21 cellular contexts compared by ENCODE assay signal in the genomic region with DNA sequence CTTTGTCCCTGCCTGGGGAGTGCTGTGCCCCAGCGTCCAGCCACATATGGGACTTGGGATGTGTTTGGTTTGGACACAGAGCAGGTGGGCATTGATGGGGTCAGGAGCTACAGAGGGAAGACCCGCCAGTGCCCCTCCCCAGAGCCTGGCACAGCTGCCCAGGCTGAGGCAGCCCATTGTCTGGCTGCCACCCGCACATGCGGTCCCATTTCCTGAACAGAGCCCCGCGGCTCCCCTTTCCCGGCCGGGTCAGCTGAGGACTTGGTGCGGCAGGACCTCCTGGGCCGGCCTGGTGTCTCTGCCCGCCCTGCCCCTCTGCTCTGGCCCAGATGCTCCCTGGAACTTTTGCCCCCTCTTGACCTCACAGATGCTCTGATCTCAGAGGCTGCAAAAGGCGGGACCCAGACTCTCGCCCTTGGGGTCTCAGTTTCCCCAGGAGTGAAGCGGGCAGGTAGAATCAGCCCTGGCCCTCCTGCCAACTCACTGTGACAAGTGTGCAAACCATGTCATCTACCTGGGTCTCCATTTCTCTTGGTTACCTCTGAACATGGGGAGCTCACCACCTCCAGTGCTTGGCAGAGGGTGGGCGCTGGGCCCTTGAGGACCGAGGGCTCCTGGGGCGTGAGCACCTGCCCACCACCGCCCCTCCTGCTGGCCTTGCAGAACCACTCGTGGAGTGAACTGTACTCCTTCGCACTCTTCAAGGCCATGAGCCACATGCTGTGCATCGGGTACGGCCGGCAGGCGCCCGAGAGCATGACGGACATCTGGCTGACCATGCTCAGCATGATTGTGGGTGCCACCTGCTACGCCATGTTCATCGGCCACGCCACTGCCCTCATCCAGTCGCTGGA. TPM values are rescaled to one million over a fixed set of nuclear protein-coding genes. Genes with fewer than 3 reads are reported as not detected.
DNase-seq lines count a peak whose midpoint lies in the region; ATAC-seq, FAIRE-seq and TF ChIP-seq lines count a peak whose summit lies in the region.
"Had no signal": no experiment of that assay in that cellular context is flagged by ENCODE, and none has a peak within 500 bp of the region (broad histone marks: within the 10 kb centered on the region; RNA-seq: fewer than 3 reads in every experiment).

No MANE protein-coding gene starts in this region.

- H3K27ac ChIP-seq in BLaER1 (peak overlapping the region; percentile 85; the same call in 1 of the 2 replicates), K562 (ENCODE audit: extremely low read depth, low read depth, low read length) (no peak overlapping the region)
- H3K27ac ChIP-seq in CD4-positive, alpha-beta T cell (ENCODE audit: low read depth, low read length) = no peak overlapping the region
- H3K27ac ChIP-seq: C4-2B, PC-9, RWPE1 had no signal

- H3K4me3 ChIP-seq in BLaER1 = no peak overlapping the region
- no peak overlapping the region for H3K4me3 ChIP-seq in K562
- H3K4me3 ChIP-seq: PC-9 had no signal

- H3K9me3 ChIP-seq in BLaER1 (peaks cover 7% of the 10 kb centered on the region; the same call in 1 of the 2 replicates), K562 (replicated peaks; ENCODE audit: control insufficient read depth, insufficient read depth, low read depth, low read length) (no peaks in the 10 kb centered on the region; the same call in 1 of the 2 replicates)
- no peaks in the 10 kb centered on the region for H3K9me3 ChIP-seq in CD4-positive, alpha-beta T cell (ENCODE audit: control insufficient read depth, low read length)

- H3K4me2 ChIP-seq in BLaER1 (peak overlapping the region; percentile 91; the same call in 1 of the 2 replicates), K562 (ENCODE audit: insufficient read depth, low read length) (no peak overlapping the region)
- H3K4me2 ChIP-seq: PC-9 had no signal

- no peak for TF ChIP-seq CTCF in K562 (IDR thresholded peaks at IDR 0.05 in 2 of 3, conservative IDR thresholded peaks at IDR 0.05 in 1 of 3; ENCODE audit: insufficient read depth in 2 of 3, low read depth in 1 of 3, low read length in 3 of 3)
- TF ChIP-seq CTCF in CD4-positive, alpha-beta T cell (IDR thresholded peaks at IDR 0.05) = no peak

- CTCF ChIA-PET in K562 (lab: Yijun Ruan, JAX; ENCODE audit: low intra/inter-chr PET ratio) = no interaction called here
- CTCF ChIA-PET in CD4-positive, alpha-beta T cell (lab: Charles Lee) = no interaction called here

- H3K9me3 Mint-ChIP-seq in CD4-positive, alpha-beta T cell = no peaks in the 10 kb centered on the region

- no peak for TF ChIP-seq RAD21 in K562 (CRISPR knock-in tag; conservative IDR thresholded peaks at IDR 0.05 in 1 of 2, IDR thresholded peaks at IDR 0.05 in 1 of 2)

- H3K4me1 ChIP-seq in BLaER1 = peaks cover 52% of the 10 kb centered on the region
- H3K4me1 ChIP-seq in K562 (replicated peaks in 1 of 2; ENCODE audit: control insufficient read depth in 2 of 2, insufficient read depth in 2 of 2, low read length in 2 of 2) = peaks cover 17 to 72% of the 10 kb centered on the region in 2 experiments

- H3K9me1 ChIP-seq in K562 (ENCODE audit: control insufficient read depth, insufficient read depth, low read length) = no peaks in the 10 kb centered on the region

- ATAC-seq in K562 = no peak
- no peak for ATAC-seq in HG02973 (IDR thresholded peaks at IDR 0.05; ENCODE audit: unreplicated experiment)
- ATAC-seq in CD4-positive, alpha-beta T cell (ENCODE audit: poor library complexity) = no peak

- H3K36me3 ChIP-seq in BLaER1 (no peaks in the 10 kb centered on the region), K562 (ENCODE audit: control insufficient read depth, insufficient read depth, low read length) (peaks cover 5% of the 10 kb centered on the region; the same call in 2 of the 3 replicates)

- BruUV-seq in K562 (replicated peaks; lab: Mats Ljungman, UMichigan) = no TSS peak

- TF ChIP-seq EP300 in K562 (IDR thresholded peaks at IDR 0.05; ENCODE audit: low read length) = no peak

- 91% methylated on average over 25 of the region's 30 CpGs for WGBS in K562 (ENCODE audit: insufficient coverage, low coverage, missing lambda C conversion rate)

- peaks cover 22% of the 10 kb centered on the region for H3K4me1 Mint-ChIP-seq in CD4-positive, alpha-beta T cell (ENCODE audit: low read depth)

- no peak for TF ChIP-seq POLR2A in K562 (conservative IDR thresholded peaks at IDR 0.05)

- 0 out of 2 replicates have a peak overlapping the region, but pooled peaks have one; percentile 48 for H3K9ac ChIP-seq in BLaER1
- H3K9ac ChIP-seq in K562 (ENCODE audit: insufficient read depth in 1 of 2, low read depth in 2 of 2, low read length in 2 of 2) = no peak overlapping the region

- intact Hi-C loops in K562 (cut with micrococcal nuclease) = no loop called here
- intact Hi-C loops in CD4-positive, alpha-beta T cell (cut with DNase I, micrococcal nuclease) = no loop called here

- no peaks in the 10 kb centered on the region for H3K36me3 Mint-ChIP-seq in CD4-positive, alpha-beta T cell (ENCODE audit: low read depth)

- in situ Hi-C loops in K562 (cut with MboI) = no loop called here

- H3K27me3 Mint-ChIP-seq in CD4-positive, alpha-beta T cell = no peaks in the 10 kb centered on the region

- no peaks in the 10 kb centered on the region for H3K79me2 ChIP-seq in K562 (ENCODE audit: control insufficient read depth, insufficient read depth, low read length)

- POLR2A ChIA-PET in K562 (lab: Yijun Ruan, JAX) = interaction anchor here (1.1 kb wide), 1 partner anchor 31 kb away, joined by 4 read pairs; no protein-coding TSS in a partner anchor
- POLR2A ChIA-PET in CD4-positive, alpha-beta T cell (lab: Charles Lee) = no interaction called here

- no peak overlapping the region for H2AFZ ChIP-seq in K562 (ENCODE audit: low read depth, low read length)
- H2AFZ ChIP-seq: PC-9 had no signal

- no peak overlapping the region for H3K27ac Mint-ChIP-seq in CD4-positive, alpha-beta T cell

- no peak overlapping the region for H3K4me3 Mint-ChIP-seq in CD4-positive, alpha-beta T cell

- H3K27me3 ChIP-seq in BLaER1 = no peaks in the 10 kb centered on the region
- no peaks in the 10 kb centered on the region for H3K27me3 ChIP-seq in K562 (ENCODE audit: control insufficient read depth in 2 of 2, insufficient read depth in 2 of 2, low read length in 2 of 2)
- no peaks in the 10 kb centered on the region for H3K27me3 ChIP-seq in CD4-positive, alpha-beta T cell (ENCODE audit: control insufficient read depth, insufficient read depth, low read length)

- H4K20me1 ChIP-seq in BLaER1 (no peaks in the 10 kb centered on the region), K562 (replicated peaks; ENCODE audit: control insufficient read depth, insufficient read depth, low read length) (no peaks in the 10 kb centered on the region)

- no peak for DNase-seq in K562 (ENCODE audit: extremely low read depth in 1 of 4, low spot score in 3 of 4)
- peak; percentile 49 for DNase-seq in islet precursor cell
- peak; percentile 54 for DNase-seq in pons (ENCODE audit: low spot score)
- no peak for DNase-seq in CD4-positive, alpha-beta T cell
- DNase-seq in activated CD4-positive, alpha-beta T cell treated with anti-CD3 and anti-CD28 coated beads, Interleukin-2, amount 50 U/mL, for 1 hour = no peak
- DNase-seq: DMS79, NCI-H1417 treated with DMSO at 0.1 percent for 48 hours, NCI-H2029, NCI-H2171, NCI-H526, PC-9, SIG-M5 had no signal

- no peak for FAIRE-seq in K562 (lab: Jason Lieb, UNC)
- FAIRE-seq: GM12892, GM18507, H54 had no signal

RNA-seq across cellular contexts. Expression of a gene that starts 17.8 kb away (rescaled TPM):
- total RNA-seq in K562 (2011; cell fraction: chromatin; rRNA removed; ENCODE audit: low replicate concordance) = 2.7 and 8.1 TPM in 2 replicates
- 6.2 and 7.2 TPM in 2 replicates for total RNA-seq in K562 (2011; cell fraction: nucleolus; rRNA removed)
- total RNA-seq in K562 (2011; cell fraction: nucleoplasm; rRNA removed) = 3.6 and 3.7 TPM in 2 replicates
- 0.82 and 1.3 TPM in 2 replicates for total RNA-seq in K562 (2014; rRNA removed)
- 0.29 and 0.40 TPM in 2 replicates for total RNA-seq in K562 (2014; rRNA removed; fragmentation: Illumina TruSeq; extraction: Trizol)
- total RNA-seq in K562 (2015; rRNA removed; fragmentation: Illumina TruSeq; extraction: Trizol) = 0.29 and 0.30 TPM in 2 replicates
- 3.9 and 4.2 TPM in 2 replicates for total RNA-seq in K562 (2021)
- polyA plus RNA-seq in K562 (2011; rRNA removed) = 0.64 and 0.76 TPM in 2 replicates
- polyA plus RNA-seq in K562 (2011; cell fraction: cytosol; rRNA removed) = 1.1 and 1.5 TPM in 2 replicates
- 3.0 and 3.9 TPM in 2 replicates for polyA plus RNA-seq in K562 (2011; cell fraction: nucleus; rRNA removed)
- 1.6 and 1.7 TPM in 2 replicates for polyA plus RNA-seq in K562 (2012)
- 0.91 and 1.9 TPM in 2 replicates for polyA plus RNA-seq in K562 (2014; fragmentation: Illumina TruSeq; extraction: Trizol)
- polyA plus RNA-seq in K562 (2014; fragmentation: Nextera tagmentation; extraction: Ambion mirVana) = not detected
- polyA plus RNA-seq in K562 (2014; rRNA removed) = 0.86 and 1.2 TPM in 2 replicates
- 1.3 and 1.6 TPM in 2 replicates for polyA minus RNA-seq in K562 (2011; rRNA and poly(A)+ RNA removed)
- polyA minus RNA-seq in K562 (2011; cell fraction: cytosol; rRNA and poly(A)+ RNA removed) = 2.3 and 3.5 TPM in 2 replicates
- 1.5 and 2.2 TPM in 2 replicates for polyA minus RNA-seq in K562 (2011; cell fraction: nucleus; rRNA and poly(A)+ RNA removed)
- 1 to 10 TPM; 2.1 TPM for total RNA-seq in CD4-positive, alpha-beta T cell

RNA-seq across cellular contexts. Expression of a gene that starts 25.8 kb away (rescaled TPM):
- 71.2 and 248 TPM in 2 replicates for total RNA-seq in K562 (2011; cell fraction: chromatin; rRNA removed; ENCODE audit: low replicate concordance)
- total RNA-seq in K562 (2011; cell fraction: nucleolus; rRNA removed) = 221 and 235 TPM in 2 replicates
- 86.3 and 109 TPM in 2 replicates for total RNA-seq in K562 (2011; cell fraction: nucleoplasm; rRNA removed)
- total RNA-seq in K562 (2014; rRNA removed) (82.8 and 96.5 TPM in 2 replicates), K562 (2014; rRNA removed; fragmentation: Illumina TruSeq; extraction: Trizol) (33.4 and 49.3 TPM in 2 replicates), K562 (2015; rRNA removed; fragmentation: Illumina TruSeq; extraction: Trizol) (61.9 and 68.0 TPM in 2 replicates), K562 (2021) (134 and 144 TPM in 2 replicates)
- polyA plus RNA-seq in K562 (2011; rRNA removed) (60.8 and 111 TPM in 2 replicates), K562 (2014; fragmentation: Illumina TruSeq; extraction: Trizol) (71.8 and 99.5 TPM in 2 replicates), K562 (2014; fragmentation: Nextera tagmentation; extraction: Ambion mirVana) (10 to 100 TPM; 30.3 to 34.0 TPM), K562 (2014; rRNA removed) (67.5 and 88.4 TPM in 2 replicates)
- polyA plus RNA-seq in K562 (2011; cell fraction: cytosol; rRNA removed) = 39.8 and 94.7 TPM in 2 replicates
- polyA plus RNA-seq in K562 (2011; cell fraction: nucleus; rRNA removed) = 319 and 523 TPM in 2 replicates
- polyA plus RNA-seq in K562 (2012) = 95.6 and 140 TPM in 2 replicates
- polyA minus RNA-seq in K562 (2011; rRNA and poly(A)+ RNA removed) = 60.0 and 108 TPM in 2 replicates
- 88.4 and 105 TPM in 2 replicates for polyA minus RNA-seq in K562 (2011; cell fraction: cytosol; rRNA and poly(A)+ RNA removed)
- polyA minus RNA-seq in K562 (2011; cell fraction: nucleus; rRNA and poly(A)+ RNA removed) = 57.5 and 62.3 TPM in 2 replicates
- total RNA-seq in CD4-positive, alpha-beta T cell = 10 to 100 TPM; 54.4 to 56.2 TPM

RNA-seq across cellular contexts. Expression of a gene that starts 32.2 kb away (rescaled TPM):
- total RNA-seq in K562 (2011; cell fraction: chromatin; rRNA removed; ENCODE audit: low replicate concordance) = 2.3 and 4.6 TPM in 2 replicates
- total RNA-seq in K562 (2011; cell fraction: nucleolus; rRNA removed) = 3.2 and 3.7 TPM in 2 replicates
- 2.6 and 4.0 TPM in 2 replicates for total RNA-seq in K562 (2011; cell fraction: nucleoplasm; rRNA removed)
- 0.49 and 1.7 TPM in 2 replicates for total RNA-seq in K562 (2014; rRNA removed)
- total RNA-seq in K562 (2014; rRNA removed; fragmentation: Illumina TruSeq; extraction: Trizol) = not detected in 2 replicates
- 0.25 TPM in 1 of 2 replicates, not detected in the other for total RNA-seq in K562 (2015; rRNA removed; fragmentation: Illumina TruSeq; extraction: Trizol)
- total RNA-seq in K562 (2021) = 0.58 and 0.86 TPM in 2 replicates
- 0.14 and 0.24 TPM in 2 replicates for polyA plus RNA-seq in K562 (2011; rRNA removed)
- polyA plus RNA-seq in K562 (2011; cell fraction: cytosol; rRNA removed) = 0.18 and 0.34 TPM in 2 replicates
- polyA plus RNA-seq in K562 (2011; cell fraction: nucleus; rRNA removed) = 1.5 and 3.3 TPM in 2 replicates
- 0.60 and 0.89 TPM in 2 replicates for polyA plus RNA-seq in K562 (2012)
- 0.14 TPM in 1 of 2 replicates, not detected in the other for polyA plus RNA-seq in K562 (2014; fragmentation: Illumina TruSeq; extraction: Trizol)
- polyA plus RNA-seq in K562 (2014; fragmentation: Nextera tagmentation; extraction: Ambion mirVana) = not detected
- polyA plus RNA-seq in K562 (2014; rRNA removed) = 1.6 and 2.2 TPM in 2 replicates
- polyA minus RNA-seq in K562 (2011; rRNA and poly(A)+ RNA removed) = not detected in 2 replicates
- polyA minus RNA-seq in K562 (2011; cell fraction: cytosol; rRNA and poly(A)+ RNA removed) = not detected in 2 replicates
- 0.33 and 0.40 TPM in 2 replicates for polyA minus RNA-seq in K562 (2011; cell fraction: nucleus; rRNA and poly(A)+ RNA removed)
- under 1 TPM; 0.42 to 0.49 TPM for total RNA-seq in CD4-positive, alpha-beta T cell
- total RNA-seq: HT1080, M059J, PC-9 had no signal

RNA-seq across cellular contexts. Expression of a gene that starts 35.1 kb away (rescaled TPM):
- total RNA-seq in K562 (2011; cell fraction: chromatin; rRNA removed; ENCODE audit: low replicate concordance) = 106 and 369 TPM in 2 replicates
- 735 and 796 TPM in 2 replicates for total RNA-seq in K562 (2011; cell fraction: nucleolus; rRNA removed)
- 350 and 437 TPM in 2 replicates for total RNA-seq in K562 (2011; cell fraction: nucleoplasm; rRNA removed)
- total RNA-seq in K562 (2014; rRNA removed) (398 and 484 TPM in 2 replicates), K562 (2014; rRNA removed; fragmentation: Illumina TruSeq; extraction: Trizol) (59.1 and 89.1 TPM in 2 replicates), K562 (2015; rRNA removed; fragmentation: Illumina TruSeq; extraction: Trizol) (211 and 220 TPM in 2 replicates), K562 (2021) (495 and 506 TPM in 2 replicates)
- polyA plus RNA-seq in K562 (2011; rRNA removed) (129 and 411 TPM in 2 replicates), K562 (2014; fragmentation: Illumina TruSeq; extraction: Trizol) (187 and 351 TPM in 2 replicates), K562 (2014; fragmentation: Nextera tagmentation; extraction: Ambion mirVana) (10 to 100 TPM in 1 of 2 experiments, 1 to 10 TPM in 1; 4.6 to 17.9 TPM), K562 (2014; rRNA removed) (236 and 311 TPM in 2 replicates)
- polyA plus RNA-seq in K562 (2011; cell fraction: cytosol; rRNA removed) = 277 and 455 TPM in 2 replicates
- 198 and 199 TPM in 2 replicates for polyA plus RNA-seq in K562 (2011; cell fraction: nucleus; rRNA removed)
- polyA plus RNA-seq in K562 (2012) = 362 and 456 TPM in 2 replicates
- 61.0 and 70.9 TPM in 2 replicates for polyA minus RNA-seq in K562 (2011; rRNA and poly(A)+ RNA removed)
- 197 and 315 TPM in 2 replicates for polyA minus RNA-seq in K562 (2011; cell fraction: cytosol; rRNA and poly(A)+ RNA removed)
- 48.1 and 72.2 TPM in 2 replicates for polyA minus RNA-seq in K562 (2011; cell fraction: nucleus; rRNA and poly(A)+ RNA removed)
- 10 to 100 TPM; 68.7 to 71.6 TPM for total RNA-seq in CD4-positive, alpha-beta T cell

RNA-seq across cellular contexts. Expression of a gene that starts 55.5 kb away (rescaled TPM):
- 35.2 and 104 TPM in 2 replicates for total RNA-seq in K562 (2011; cell fraction: chromatin; rRNA removed; ENCODE audit: low replicate concordance)
- 88.7 and 118 TPM in 2 replicates for total RNA-seq in K562 (2011; cell fraction: nucleolus; rRNA removed)
- total RNA-seq in K562 (2011; cell fraction: nucleoplasm; rRNA removed) = 57.0 and 58.7 TPM in 2 replicates
- total RNA-seq in K562 (2014; rRNA removed) (101 and 128 TPM in 2 replicates), K562 (2014; rRNA removed; fragmentation: Illumina TruSeq; extraction: Trizol) (6.6 and 7.6 TPM in 2 replicates), K562 (2015; rRNA removed; fragmentation: Illumina TruSeq; extraction: Trizol) (26.2 and 31.8 TPM in 2 replicates), K562 (2021) (85.7 and 95.8 TPM in 2 replicates)
- polyA plus RNA-seq in K562 (2011; rRNA removed) (6.5 and 12.3 TPM in 2 replicates), K562 (2014; fragmentation: Illumina TruSeq; extraction: Trizol) (9.1 and 34.6 TPM in 2 replicates), K562 (2014; fragmentation: Nextera tagmentation; extraction: Ambion mirVana) (under 1 TPM; 0.27 to 0.36 TPM), K562 (2014; rRNA removed) (79.0 and 87.6 TPM in 2 replicates)
- polyA plus RNA-seq in K562 (2011; cell fraction: cytosol; rRNA removed) = 22.5 and 58.3 TPM in 2 replicates
- polyA plus RNA-seq in K562 (2011; cell fraction: nucleus; rRNA removed) = 48.9 and 104 TPM in 2 replicates
- 65.9 and 76.9 TPM in 2 replicates for polyA plus RNA-seq in K562 (2012)
- 1.7 and 4.6 TPM in 2 replicates for polyA minus RNA-seq in K562 (2011; rRNA and poly(A)+ RNA removed)
- 20.2 and 32.4 TPM in 2 replicates for polyA minus RNA-seq in K562 (2011; cell fraction: cytosol; rRNA and poly(A)+ RNA removed)
- polyA minus RNA-seq in K562 (2011; cell fraction: nucleus; rRNA and poly(A)+ RNA removed) = 34.3 and 38.8 TPM in 2 replicates
- total RNA-seq in CD4-positive, alpha-beta T cell = 100 to 1,000 TPM; 112 to 119 TPM

Comparison
In these comparisons a context has a peak if more than half of its experiments do, and no peak if none do; other contexts are left out.
1. DNase-seq: peak in islet precursor cell (single experiment) and pons (single experiment); none in K562 (0 of 4), CD4-positive, alpha-beta T cell (0 of 10) and activated CD4-positive, alpha-beta T cell treated with anti-CD3 and anti-CD28 coated beads, Interleukin-2, amount 50 U/mL, for 1 hour (single experiment).